18 cellular contexts compared by ENCODE assay signal in the genomic region with DNA sequence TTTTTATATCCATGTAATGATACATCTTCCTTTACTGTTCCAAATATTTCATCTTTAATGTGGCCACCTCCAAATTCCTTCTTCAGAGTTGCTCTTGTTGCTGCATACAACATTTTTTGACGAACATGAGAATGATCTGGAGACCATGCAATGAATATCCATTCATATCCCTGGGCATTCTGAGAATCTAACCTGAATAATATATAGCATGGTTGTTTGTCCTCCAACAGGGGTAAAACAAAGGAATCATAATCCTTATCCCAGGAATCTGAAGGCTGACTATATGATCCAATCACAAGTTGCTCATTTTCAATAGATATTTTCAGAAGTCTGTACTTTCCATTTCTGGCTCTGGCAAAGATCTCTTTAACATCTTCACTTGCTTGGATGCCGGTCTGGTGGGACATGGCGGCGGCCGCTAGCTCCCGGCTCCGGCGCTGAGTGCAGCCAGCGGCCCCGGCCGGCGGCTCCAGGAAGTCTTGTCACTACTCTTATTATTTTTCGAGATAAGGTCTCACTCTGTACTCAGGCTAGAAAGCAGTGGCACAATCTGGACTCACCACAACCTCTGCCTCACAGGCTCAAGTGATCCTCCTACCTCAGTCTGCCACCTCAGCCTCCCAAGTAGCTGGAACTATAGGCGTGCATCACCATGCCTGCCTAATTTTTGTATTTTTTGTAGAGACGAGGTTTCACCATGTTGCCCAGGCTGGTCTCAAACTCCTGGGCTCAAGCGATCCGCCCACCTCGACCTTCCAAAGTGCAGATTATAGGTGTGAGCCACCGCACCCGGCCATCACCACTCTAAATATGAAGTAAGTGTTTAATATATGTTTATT. TPM values are rescaled to one million over a fixed set of nuclear protein-coding genes. Genes with fewer than 3 reads are reported as not detected.
"Had no signal": no experiment of that assay in that cellular context is flagged by ENCODE, and none has a peak within 500 bp of the region (broad histone marks: within the 10 kb centered on the region; RNA-seq: fewer than 3 reads in every experiment).

No MANE protein-coding gene starts in this region.

RNA-seq across cellular contexts. Expression of a gene that starts 42.4 kb away (rescaled TPM):
- total RNA-seq: activated CD8-positive, alpha-beta memory T cell treated with anti-CD3 and anti-CD28 coated beads for 36 hours; activated naive CD8-positive, alpha-beta T cell treated with anti-CD3 and anti-CD28 coated beads for 36 hours; activated T-cell treated with anti-CD3 and anti-CD28 coated beads, Interleukin-2, amount 50 U/mL, for 4 hours; activated T-helper 2 cell treated with anti-CD3 and anti-CD28 coated beads, Interferon-gamma antibody, Interleukin-2, Interleukin-4, amounts not matched to agents 10 μg/mL and 5 μg/mL and 100 μg/mL, durations not matched to agents 14 hours and 24 hours and 36 hours; breast epithelium; glomerular endothelial cell; hepatocyte; kidney epithelial cell; liver; myocyte; pancreas; psoas muscle; right atrium auricular region; skeletal muscle tissue; T-helper 2 cell treated with Interferon-gamma antibody and Interleukin-4, amounts not matched to agents 100 ng/mL and 5 ng/mL, for 36 hours; thyroid gland; ureter had no signal
- polyA plus RNA-seq: hepatocyte, immature natural killer cell, liver, pancreas, psoas muscle had no signal
